ENCODE assay signal across 25 cellular contexts in the genomic region with DNA sequence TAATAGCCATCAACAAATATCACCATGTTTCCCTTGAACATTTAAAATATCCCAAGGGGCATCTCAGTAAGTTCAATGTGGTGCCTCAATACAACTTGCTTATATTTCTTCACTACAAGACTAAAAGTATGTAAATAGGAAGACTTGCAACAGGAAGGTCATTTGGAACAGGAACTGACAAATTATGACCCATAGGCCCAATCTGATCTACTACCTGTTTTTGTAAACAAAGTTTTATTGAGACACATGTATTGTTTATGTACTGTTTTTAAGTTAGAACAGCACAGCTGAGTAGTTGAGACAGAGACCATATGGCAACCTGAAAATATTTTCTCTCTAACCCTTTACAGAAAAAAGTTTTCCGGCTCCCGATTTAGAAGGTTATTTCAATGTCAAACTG.
DNase-seq lines count a peak whose midpoint lies in the region; ATAC-seq, FAIRE-seq and TF ChIP-seq lines count a peak whose summit lies in the region.
"Had no signal": no experiment of that assay in that cellular context is flagged by ENCODE, and none has a peak within 500 bp of the region (broad histone marks: within the 10 kb centered on the region; RNA-seq: fewer than 3 reads in every experiment).

No MANE protein-coding gene starts in this region.

- no peaks in the 10 kb centered on the region for H3K36me3 ChIP-seq in ACC112 (ENCODE audit: insufficient read depth, low read length)
- no peaks in the 10 kb centered on the region for H3K36me3 ChIP-seq in K562 (ENCODE audit: control insufficient read depth, insufficient read depth, low read length)
- H3K36me3 ChIP-seq in endothelial cell of umbilical vein (ENCODE audit: control insufficient read depth in 2 of 2, extremely low read depth in 1 of 2, insufficient read depth in 2 of 2, low read length in 2 of 2): no peaks in the 10 kb centered on the region
- H3K36me3 ChIP-seq in mesenchymal stem cell (ENCODE audit: control insufficient read depth in 1 of 2, insufficient read depth in 2 of 2, low read depth in 1 of 2, low read length in 2 of 2): no peaks in the 10 kb centered on the region
- H3K36me3 ChIP-seq: BE2C; BLaER1 treated with 17β-estradiol and CSF1 and Interleukin-3, amounts not matched to agents 10 nM and 100 nM had no signal

- TF ChIP-seq EP300 in K562 (IDR thresholded peaks at IDR 0.05; ENCODE audit: low read length): no peak

- CTCF ChIA-PET in K562 (lab: Yijun Ruan, JAX; ENCODE audit: low intra/inter-chr PET ratio) (no interaction called here), endothelial cell of umbilical vein (lab: Charles Lee) (interaction anchor here (0.6 kb wide), 1 partner anchor 11 kb away, joined by 3 read pairs; no protein-coding TSS in a partner anchor)

- H3K14ac ChIP-seq in mesenchymal stem cell (ENCODE audit: low read length in 2 of 2): no peak overlapping the region

- no peak overlapping the region for H2BK120ac ChIP-seq in mesenchymal stem cell (ENCODE audit: low read depth, low read length)

- no peaks in the 10 kb centered on the region for H3K9me3 ChIP-seq in K562 (replicated peaks; ENCODE audit: control insufficient read depth, insufficient read depth, low read depth, low read length)
- H3K9me3 ChIP-seq in endothelial cell of umbilical vein (replicated peaks; ENCODE audit: control insufficient read depth, insufficient read depth, low read length): no peaks in the 10 kb centered on the region
- no peaks in the 10 kb centered on the region for H3K9me3 ChIP-seq in mesenchymal stem cell (ENCODE audit: control insufficient read depth, low read length)
- H3K9me3 ChIP-seq: BE2C; BLaER1 treated with 17β-estradiol and CSF1 and Interleukin-3, amounts not matched to agents 10 nM and 100 nM had no signal

- H2AK5ac ChIP-seq in mesenchymal stem cell (ENCODE audit: low read length, severe bottlenecking): no peak overlapping the region

- 11% methylated on average over 2 of the region's 2 CpGs for WGBS in K562 (ENCODE audit: insufficient coverage, low coverage, missing lambda C conversion rate)
- no CpG with 5 or more reads among the region's 2 CpGs for WGBS in mesenchymal stem cell

- no peak overlapping the region for H2BK5ac ChIP-seq in mesenchymal stem cell (ENCODE audit: low read depth, low read length, poor library complexity, severe bottlenecking)

- TF ChIP-seq POLR2A in K562 (conservative IDR thresholded peaks at IDR 0.05): no peak
- no peak for TF ChIP-seq POLR2A in endothelial cell of umbilical vein (IDR thresholded peaks at IDR 0.05; ENCODE audit: low read depth, low read length)

- DNase-seq in K562 (ENCODE audit: extremely low read depth in 1 of 4, low spot score in 3 of 4) (no peak), endothelial cell of umbilical vein (ENCODE audit: low read depth, low spot score) (peak; percentile 45), mesenchymal stem cell (peak; percentile 29), NCI-H2081 (lab: John Stamatoyannopoulos, UW) (no peak), pons (ENCODE audit: low spot score) (no peak), NCI-H2107 treated with DMSO at 0.1 percent for 48 hours (lab: John Stamatoyannopoulos, UW; ENCODE audit: unreplicated experiment) (no peak)
- DNase-seq: ACHN; AML-193; BE2C; CD4-positive, alpha-beta T cell; CD8-positive, alpha-beta memory T cell; DMS 273 treated with DMSO at 0.1 percent for 48 hours; DMS79 treated with DMSO at 0.1 percent for 48 hours; GM23248; H9 had no signal

- no peak for TF ChIP-seq RAD21 in K562 (CRISPR knock-in tag; conservative IDR thresholded peaks at IDR 0.05 in 1 of 2, IDR thresholded peaks at IDR 0.05 in 1 of 2)

- intact Hi-C loops in K562 (cut with micrococcal nuclease): no loop called here
- intact Hi-C loops in endothelial cell of umbilical vein (cut with micrococcal nuclease): no loop called here

- no peaks in the 10 kb centered on the region for H3K79me2 ChIP-seq in ACC112 (ENCODE audit: control insufficient read depth, insufficient read depth, low read length, unreplicated experiment)
- H3K79me2 ChIP-seq in K562 (ENCODE audit: control insufficient read depth, insufficient read depth, low read length): no peaks in the 10 kb centered on the region
- H3K79me2 ChIP-seq in endothelial cell of umbilical vein (ENCODE audit: control insufficient read depth, insufficient read depth, low read length): no peaks in the 10 kb centered on the region

- dilution Hi-C loops in endothelial cell of umbilical vein (cut with MboI; ENCODE audit: extremely low pct_ligation_motif_present, low sequenced_read_pairs): no loop called here

- H3K27me3 ChIP-seq in ACC112 (ENCODE audit: insufficient read depth, low read length) (no peaks in the 10 kb centered on the region), K562 (ENCODE audit: control insufficient read depth in 2 of 2, insufficient read depth in 2 of 2, low read length in 2 of 2) (no peaks in the 10 kb centered on the region), endothelial cell of umbilical vein (ENCODE audit: control insufficient read depth in 2 of 2, insufficient read depth in 2 of 2, low read length in 2 of 2) (no peaks in the 10 kb centered on the region), mesenchymal stem cell (ENCODE audit: control insufficient read depth in 1 of 2, insufficient read depth in 1 of 2, low read length in 2 of 2) (no peaks in the 10 kb centered on the region)
- H3K27me3 ChIP-seq: BE2C; BLaER1 treated with 17β-estradiol and CSF1 and Interleukin-3, amounts not matched to agents 10 nM and 100 nM had no signal

- no peak overlapping the region for H3K23ac ChIP-seq in mesenchymal stem cell (ENCODE audit: low read length in 2 of 2)

- H3K27ac ChIP-seq in ACC112 (ENCODE audit: low read depth, low read length) (no peak overlapping the region), K562 (ENCODE audit: extremely low read depth, low read depth, low read length) (no peak overlapping the region), endothelial cell of umbilical vein (ENCODE audit: insufficient read depth, low read depth, low read length) (no peak overlapping the region), mesenchymal stem cell (ENCODE audit: low read length, poor library complexity, severe bottlenecking) (no peak overlapping the region)
- H3K27ac ChIP-seq: 22Rv1; BLaER1 treated with 17β-estradiol and CSF1 and Interleukin-3, amounts not matched to agents 10 nM and 100 nM; GM23248 had no signal

- H3K79me1 ChIP-seq in mesenchymal stem cell (replicated peaks; ENCODE audit: low read length, poor library complexity, severe bottlenecking): no peaks in the 10 kb centered on the region

- no peaks in the 10 kb centered on the region for H3K9me1 ChIP-seq in K562 (ENCODE audit: control insufficient read depth, insufficient read depth, low read length)
- no peaks in the 10 kb centered on the region for H3K9me1 ChIP-seq in endothelial cell of umbilical vein (replicated peaks; ENCODE audit: control insufficient read depth, extremely low read depth, insufficient read depth, low read length)

- H2BK12ac ChIP-seq in mesenchymal stem cell (ENCODE audit: low read length in 2 of 2): no peak overlapping the region

- H2AFZ ChIP-seq in ACC112 (ENCODE audit: low read length, unreplicated experiment) (peak overlapping the region; percentile 8), K562 (ENCODE audit: low read depth, low read length) (no peak overlapping the region), endothelial cell of umbilical vein (ENCODE audit: low read depth, low read length) (peak overlapping the region; percentile 31), mesenchymal stem cell (ENCODE audit: low read depth, low read length) (no peak overlapping the region)
- H2AFZ ChIP-seq: GM23248 had no signal

- H3K9ac ChIP-seq in K562 (ENCODE audit: insufficient read depth in 1 of 2, low read depth in 2 of 2, low read length in 2 of 2): no peak overlapping the region
- H3K9ac ChIP-seq in endothelial cell of umbilical vein (replicated peaks; ENCODE audit: extremely low read depth, insufficient read depth, low read length): no peak overlapping the region
- H3K9ac ChIP-seq in mesenchymal stem cell (ENCODE audit: low read length): no peak overlapping the region
- H3K9ac ChIP-seq: BLaER1 treated with 17β-estradiol and CSF1 and Interleukin-3, amounts not matched to agents 10 nM and 100 nM; GM23248 had no signal

- no peak overlapping the region for H4K91ac ChIP-seq in mesenchymal stem cell (ENCODE audit: low read length)

- no peaks in the 10 kb centered on the region for H4K20me1 ChIP-seq in K562 (replicated peaks; ENCODE audit: control insufficient read depth, insufficient read depth, low read length)
- H4K20me1 ChIP-seq in endothelial cell of umbilical vein (replicated peaks; ENCODE audit: control insufficient read depth, extremely low read depth, insufficient read depth, low read length): no peaks in the 10 kb centered on the region
- H4K20me1 ChIP-seq: BLaER1 treated with 17β-estradiol and CSF1 and Interleukin-3, amounts not matched to agents 10 nM and 100 nM had no signal

- no peak for ATAC-seq in K562
- ATAC-seq in HG03354 (IDR thresholded peaks at IDR 0.05; ENCODE audit: poor library complexity, severe bottlenecking, unreplicated experiment): no peak
- ATAC-seq: HCT116 had no signal

- H3K4ac ChIP-seq in mesenchymal stem cell (ENCODE audit: low read depth in 1 of 2, low read length in 2 of 2): no peak overlapping the region

- no peak overlapping the region for H3K18ac ChIP-seq in mesenchymal stem cell (ENCODE audit: low read depth in 1 of 2, low read length in 2 of 2)

- H3K4me3 ChIP-seq in ACC112 (ENCODE audit: low read depth, low read length) (no peak overlapping the region), K562 (no peak overlapping the region), endothelial cell of umbilical vein (replicated peaks in 1 of 3; ENCODE audit: insufficient read depth in 1 of 3, low read depth in 1 of 3, low read length in 3 of 3) (no peak overlapping the region), mesenchymal stem cell (ENCODE audit: insufficient read depth in 1 of 2, low read depth in 1 of 2, low read length in 2 of 2) (no peak overlapping the region)
- H3K4me3 ChIP-seq: BLaER1 treated with 17β-estradiol and CSF1 and Interleukin-3, amounts not matched to agents 10 nM and 100 nM; GM23248 had no signal

- in situ Hi-C loops in K562 (cut with MboI): no loop called here

- H4K8ac ChIP-seq in mesenchymal stem cell (ENCODE audit: low read length): no peak overlapping the region

- H2BK15ac ChIP-seq in mesenchymal stem cell (ENCODE audit: low read depth, poor library complexity, severe bottlenecking): no peak overlapping the region

- FAIRE-seq in K562 (lab: Jason Lieb, UNC) (no peak), endothelial cell of umbilical vein (lab: Jason Lieb, UNC) (no peak)
- FAIRE-seq: A204.1, D721Med, G401.6, GM12892, H1 had no signal

- H3K4me2 ChIP-seq in K562 (ENCODE audit: insufficient read depth, low read length) (no peak overlapping the region), endothelial cell of umbilical vein (ENCODE audit: insufficient read depth, low read length) (peak overlapping the region; percentile 49), mesenchymal stem cell (ENCODE audit: low read length, poor library complexity, severe bottlenecking) (no peak overlapping the region)
- H3K4me2 ChIP-seq: BLaER1 treated with 17β-estradiol and CSF1 and Interleukin-3, amounts not matched to agents 10 nM and 100 nM had no signal

- TF ChIP-seq CTCF in K562 (IDR thresholded peaks at IDR 0.05 in 2 of 3, conservative IDR thresholded peaks at IDR 0.05 in 1 of 3; ENCODE audit: insufficient read depth in 2 of 3, low read depth in 1 of 3, low read length in 3 of 3): no peak
- no peak for TF ChIP-seq CTCF in endothelial cell of umbilical vein (IDR thresholded peaks at IDR 0.05; ENCODE audit: extremely low read depth in 1 of 2, insufficient read depth in 1 of 2, low read depth in 1 of 2, low read length in 2 of 2)

- BruUV-seq in K562 (replicated peaks; lab: Mats Ljungman, UMichigan) (no TSS peak), endothelial cell of umbilical vein (replicated peaks; lab: Mats Ljungman, UMichigan) (no TSS peak)

- no peaks in the 10 kb centered on the region for H3K4me1 ChIP-seq in ACC112 (ENCODE audit: control insufficient read depth, insufficient read depth, low read length, unreplicated experiment)
- no peaks in the 10 kb centered on the region for H3K4me1 ChIP-seq in K562 (replicated peaks in 1 of 2; ENCODE audit: control insufficient read depth in 2 of 2, insufficient read depth in 2 of 2, low read length in 2 of 2)
- H3K4me1 ChIP-seq in endothelial cell of umbilical vein (ENCODE audit: control insufficient read depth, extremely low read depth, insufficient read depth, low read length): peaks cover 9% of the 10 kb centered on the region
- H3K4me1 ChIP-seq in mesenchymal stem cell (ENCODE audit: control insufficient read depth, insufficient read depth, low read depth, low read length): no peaks in the 10 kb centered on the region
- H3K4me1 ChIP-seq: BE2C; BLaER1 treated with 17β-estradiol and CSF1 and Interleukin-3, amounts not matched to agents 10 nM and 100 nM had no signal

- POLR2A ChIA-PET in K562 (lab: Yijun Ruan, JAX) (no interaction called here), endothelial cell of umbilical vein (lab: Charles Lee) (no interaction called here)

Comparison
In these comparisons a context has a peak if more than half of its experiments do, and no peak if none do; other contexts are left out.
1. H2AFZ ChIP-seq: peak in ACC112 (single experiment) and endothelial cell of umbilical vein (single experiment); none in K562 (single experiment) and mesenchymal stem cell (single experiment).
2. DNase-seq: peak in endothelial cell of umbilical vein (single experiment) and mesenchymal stem cell (single experiment); none in K562 (0 of 4), NCI-H2081 (0 of 2), pons (single experiment) and NCI-H2107 treated with DMSO at 0.1 percent for 48 hours (single experiment).